Comparison of ENCODE assay signal across 32 cellular contexts in genomic region chr5:123007771-123008170, GRCh38. TPM values are rescaled to one million over a fixed set of nuclear protein-coding genes. Genes with fewer than 3 reads are reported as not detected.
"Had no signal": no experiment of that assay in that cellular context is flagged by ENCODE, and none has a peak within 500 bp of the region (broad histone marks: within the 10 kb centered on the region; RNA-seq: fewer than 3 reads in every experiment).

No MANE protein-coding gene starts in this region.

- H3K36me3 Mint-ChIP-seq: activated naive CD4-positive, alpha-beta T cell treated with anti-CD3 and anti-CD28 coated beads, Interleukin-2, amount 10 ng/mL, durations not matched to agents 7 days and 5 days; activated naive CD8-positive, alpha-beta T cell had no signal

- H3K27ac Mint-ChIP-seq: activated CD4-positive, alpha-beta memory T cell treated with anti-CD3 and anti-CD28 coated beads for 36 hours; activated CD4-positive, alpha-beta T cell treated with anti-CD3 and anti-CD28 coated beads, Interleukin-2, amount 10 ng/mL, durations not matched to agents 7 days and 5 days; activated naive CD4-positive, alpha-beta T cell treated with anti-CD3 and anti-CD28 coated beads, Interleukin-2, amount 10 ng/mL, durations not matched to agents 7 days and 5 days; activated naive CD8-positive, alpha-beta T cell; activated naive CD8-positive, alpha-beta T cell treated with anti-CD3 and anti-CD28 coated beads, Interleukin-2, amount 50 U/mL, for 24 hours; activated T-helper 1 cell treated with anti-CD3 and anti-CD28 coated beads, Interleukin-12 subunit alpha, Interleukin-12 subunit beta, Interleukin-2, Interleukin-4 antibody, amounts not matched to agents 30 ng/mL and 10 ng/mL and 1 ng/mL, durations not matched to agents 14 hours and 24 hours and 36 hours; T-cell; T-helper 17 cell had no signal

- H3K9me3 ChIP-seq: Peyer's patch, SJSA1 had no signal

- H3K4me3 ChIP-seq: cardiac muscle cell, Peyer's patch, SJSA1 had no signal

- H3K4me2 ChIP-seq: KMS-11 had no signal

- H3K36me3 ChIP-seq: brain microvascular endothelial cell, cardiac muscle cell had no signal

- H3K4me3 Mint-ChIP-seq: activated CD4-positive, alpha-beta memory T cell treated with anti-CD3 and anti-CD28 coated beads for 36 hours; activated CD4-positive, alpha-beta T cell treated with anti-CD3 and anti-CD28 coated beads, Interleukin-2, amount 10 ng/mL, durations not matched to agents 7 days and 5 days; activated naive CD4-positive, alpha-beta T cell treated with anti-CD3 and anti-CD28 coated beads, Interleukin-2, amount 10 ng/mL, durations not matched to agents 7 days and 5 days; activated naive CD8-positive, alpha-beta T cell; activated naive CD8-positive, alpha-beta T cell treated with anti-CD3 and anti-CD28 coated beads, Interleukin-2, amount 50 U/mL, for 24 hours; activated T-cell treated with anti-CD3 and anti-CD28 coated beads, Interleukin-2, amount 50 U/mL, for 4 hours; activated T-helper 1 cell treated with anti-CD3 and anti-CD28 coated beads, Interleukin-12 subunit alpha, Interleukin-12 subunit beta, Interleukin-2, Interleukin-4 antibody, amounts not matched to agents 30 ng/mL and 10 ng/mL and 1 ng/mL, durations not matched to agents 14 hours and 24 hours and 36 hours; central memory CD8-positive, alpha-beta T cell; T-cell; T-helper 17 cell had no signal

- H3K27ac ChIP-seq: brain microvascular endothelial cell, cardiac muscle cell, KMS-11, Peyer's patch, SJSA1, VCaP had no signal

- H3K9ac ChIP-seq: KMS-11 had no signal

- H3K27me3 ChIP-seq: brain microvascular endothelial cell, cardiac muscle cell, Peyer's patch, SJSA1 had no signal

- H3K9me3 Mint-ChIP-seq: activated CD4-positive, alpha-beta memory T cell treated with anti-CD3 and anti-CD28 coated beads for 36 hours; activated CD4-positive, alpha-beta T cell treated with anti-CD3 and anti-CD28 coated beads, Interleukin-2, amount 10 ng/mL, durations not matched to agents 7 days and 5 days; activated naive CD4-positive, alpha-beta T cell treated with anti-CD3 and anti-CD28 coated beads, Interleukin-2, amount 10 ng/mL, durations not matched to agents 7 days and 5 days; activated naive CD8-positive, alpha-beta T cell treated with anti-CD3 and anti-CD28 coated beads, Interleukin-2, amount 50 U/mL, for 24 hours; activated T-cell treated with anti-CD3 and anti-CD28 coated beads, Interleukin-2, amount 50 U/mL, for 4 hours; activated T-helper 1 cell treated with anti-CD3 and anti-CD28 coated beads, Interleukin-12 subunit alpha, Interleukin-12 subunit beta, Interleukin-2, Interleukin-4 antibody, amounts not matched to agents 30 ng/mL and 10 ng/mL and 1 ng/mL, durations not matched to agents 14 hours and 24 hours and 36 hours; central memory CD8-positive, alpha-beta T cell had no signal

- DNase-seq: activated CD4-positive, alpha-beta memory T cell treated with anti-CD3 and anti-CD28 coated beads for 36 hours; activated CD4-positive, alpha-beta T cell treated with anti-CD3 and anti-CD28 coated beads, Interleukin-2, amount 10 ng/mL, durations not matched to agents 7 days and 5 days; activated CD4-positive, CD25-positive, alpha-beta regulatory T cell; activated CD8-positive, alpha-beta memory T cell treated with anti-CD3 and anti-CD28 coated beads, Interleukin-2, amount 50 U/mL, for 4 hours; activated naive CD4-positive, alpha-beta T cell treated with anti-CD3 and anti-CD28 coated beads, Interleukin-2, amount 10 ng/mL, durations not matched to agents 7 days and 5 days; activated naive CD8-positive, alpha-beta T cell treated with anti-CD3 and anti-CD28 coated beads, Interleukin-2, amount 50 U/mL, for 24 hours; activated T-cell treated with anti-CD3 and anti-CD28 coated beads for 4 hours; activated T-cell treated with anti-CD3 and anti-CD28 coated beads, Interleukin-2, amount 50 U/mL, for 4 hours; anterior cingulate cortex; brain microvascular endothelial cell; MM.1S; MV-4-11; NCI-H1092; NCI-H1436 treated with DMSO at 0.1 percent for 48 hours; NCI-H1694 treated with DMSO at 0.1 percent for 48 hours; NCI-H2029; NCI-H345; NCI-H524 treated with DMSO at 0.1 percent for 48 hours; Peyer's patch; RPMI8226; SHP77 treated with DMSO at 0.1 percent for 48 hours; T-cell; T-helper 17 cell; T-helper 9 cell had no signal

- H3K4me1 ChIP-seq: Peyer's patch, SJSA1 had no signal

- H3K4me1 Mint-ChIP-seq: activated CD4-positive, alpha-beta T cell treated with anti-CD3 and anti-CD28 coated beads, Interleukin-2, amount 10 ng/mL, durations not matched to agents 7 days and 5 days; activated naive CD4-positive, alpha-beta T cell treated with anti-CD3 and anti-CD28 coated beads, Interleukin-2, amount 10 ng/mL, durations not matched to agents 7 days and 5 days; activated naive CD8-positive, alpha-beta T cell treated with anti-CD3 and anti-CD28 coated beads, Interleukin-2, amount 50 U/mL, for 24 hours; T-cell; T-helper 17 cell had no signal

- ATAC-seq: activated naive CD8-positive, alpha-beta T cell treated with anti-CD3 and anti-CD28 coated beads, Interleukin-2, amount 50 U/mL, for 24 hours; activated T-cell treated with anti-CD3 and anti-CD28 coated beads, Interleukin-2, amount 50 U/mL, for 4 hours; SK-N-SH treated with all-trans-retinoic acid at 6 μM for 48 hours; T-cell; T-helper 17 cell had no signal

- H3K27me3 Mint-ChIP-seq: activated CD4-positive, alpha-beta memory T cell treated with anti-CD3 and anti-CD28 coated beads for 36 hours; activated CD4-positive, alpha-beta T cell treated with anti-CD3 and anti-CD28 coated beads, Interleukin-2, amount 10 ng/mL, durations not matched to agents 7 days and 5 days; activated naive CD4-positive, alpha-beta T cell treated with anti-CD3 and anti-CD28 coated beads, Interleukin-2, amount 10 ng/mL, durations not matched to agents 7 days and 5 days; activated naive CD8-positive, alpha-beta T cell; activated naive CD8-positive, alpha-beta T cell treated with anti-CD3 and anti-CD28 coated beads, Interleukin-2, amount 50 U/mL, for 24 hours; central memory CD8-positive, alpha-beta T cell; T-cell; T-helper 17 cell had no signal

RNA-seq across cellular contexts. Expression of gene PPIC, which starts 28.8 kb away (rescaled TPM):
- total RNA-seq: activated CD4-positive, alpha-beta memory T cell treated with anti-CD3 and anti-CD28 coated beads for 36 hours; activated CD4-positive, alpha-beta T cell treated with anti-CD3 and anti-CD28 coated beads, Interleukin-2, amount 10 ng/mL, durations not matched to agents 7 days and 5 days; activated T-helper 1 cell treated with anti-CD3 and anti-CD28 coated beads, Interleukin-12 subunit alpha, Interleukin-12 subunit beta, Interleukin-2, Interleukin-4 antibody, amounts not matched to agents 30 ng/mL and 10 ng/mL and 1 ng/mL, durations not matched to agents 14 hours and 24 hours and 36 hours; T-helper 17 cell had no signal
